In genomic region chrY:2907311-2907870, GRCh38 we compare ENCODE assay signal across 19 cellular contexts. TPM values are rescaled to one million over a fixed set of nuclear protein-coding genes. Genes with fewer than 3 reads are reported as not detected.
A peak's percentile ranks its signal among the peaks of the same experiment; 100 is the strongest.
DNase-seq lines count a peak whose midpoint lies in the region; ATAC-seq and TF ChIP-seq lines count a peak whose summit lies in the region.
"Had no signal": no experiment of that assay in that cellular context is flagged by ENCODE, and none has a peak within 500 bp of the region (broad histone marks: within the 10 kb centered on the region; RNA-seq: fewer than 3 reads in every experiment).

No MANE protein-coding gene starts in this region.

- no peak overlapping the region for H2BK120ac ChIP-seq in mesenchymal stem cell (ENCODE audit: low read depth, low read length)

- H2AK5ac ChIP-seq in mesenchymal stem cell (ENCODE audit: low read length, severe bottlenecking), result no peak overlapping the region

- whole genome bisulfite sequencing in mesenchymal stem cell, result 52% methylated on average over 2 of the region's 3 CpGs

- H3K36me3 Mint-ChIP-seq in CD4-positive, alpha-beta memory T cell, result no peaks in the 10 kb centered on the region
- H3K36me3 Mint-ChIP-seq: CD14-positive monocyte had no signal

- no peaks in the 10 kb centered on the region for H3K79me1 ChIP-seq in mesenchymal stem cell (replicated peaks; ENCODE audit: low read length, poor library complexity, severe bottlenecking)

- ATAC-seq in HG03469 (IDR thresholded peaks at IDR 0.05; ENCODE audit: unreplicated experiment), result no peak
- ATAC-seq: A549, T-helper 17 cell had no signal

- H4K91ac ChIP-seq in mesenchymal stem cell (ENCODE audit: low read length), result no peak overlapping the region

- no peak overlapping the region for H2BK15ac ChIP-seq in mesenchymal stem cell (ENCODE audit: low read depth, poor library complexity, severe bottlenecking)

- no peak overlapping the region for H2BK12ac ChIP-seq in mesenchymal stem cell (ENCODE audit: low read length in 2 of 2)

- no peak overlapping the region for H3K9ac ChIP-seq in mesenchymal stem cell (ENCODE audit: low read length)

- H3K18ac ChIP-seq in mesenchymal stem cell (ENCODE audit: low read depth in 1 of 2, low read length in 2 of 2), result peak overlapping the region in 1 of 2 experiments; percentile 12

- no peak for TF ChIP-seq CTCF in BJ (IDR thresholded peaks at IDR 0.05; ENCODE audit: insufficient read depth, low read depth, low read length)

- CTCF ChIA-PET in BJ (lab: Yijun Ruan, JAX), result no interaction called here
- CTCF ChIA-PET in CD4-positive, alpha-beta memory T cell (lab: Charles Lee; ENCODE audit: partially characterized antibody), result no interaction called here

- H3K4ac ChIP-seq in mesenchymal stem cell (ENCODE audit: low read depth in 1 of 2, low read length in 2 of 2), result no peak overlapping the region

- no peak overlapping the region for H3K14ac ChIP-seq in mesenchymal stem cell (ENCODE audit: low read length in 2 of 2)

- no peak overlapping the region for H3K27ac Mint-ChIP-seq in CD4-positive, alpha-beta memory T cell
- H3K27ac Mint-ChIP-seq: CD14-positive monocyte, T-helper 17 cell had no signal

- H3K4me3 ChIP-seq in BJ (ENCODE audit: low read depth, low read length) (no peak overlapping the region), mesenchymal stem cell (ENCODE audit: insufficient read depth in 1 of 2, low read depth in 1 of 2, low read length in 2 of 2) (no peak overlapping the region)
- H3K4me3 ChIP-seq in CD4-positive, alpha-beta memory T cell (ENCODE audit: low read length in 2 of 2), result no peak overlapping the region
- H3K4me3 ChIP-seq: A549, PC-9 had no signal

- H3K4me3 Mint-ChIP-seq in CD4-positive, alpha-beta memory T cell, result no peak overlapping the region
- H3K4me3 Mint-ChIP-seq: CD14-positive monocyte, T-helper 17 cell had no signal

- no peaks in the 10 kb centered on the region for H3K27me3 ChIP-seq in BJ (ENCODE audit: control insufficient read depth, insufficient read depth, low read length)
- H3K27me3 ChIP-seq in mesenchymal stem cell (ENCODE audit: control insufficient read depth in 1 of 2, insufficient read depth in 1 of 2, low read length in 2 of 2), result no peaks in the 10 kb centered on the region
- no peaks in the 10 kb centered on the region for H3K27me3 ChIP-seq in CD4-positive, alpha-beta memory T cell (ENCODE audit: insufficient read depth, low read length)

- intact Hi-C loops in CD4-positive, alpha-beta memory T cell (cut with micrococcal nuclease), result no loop called here

- no peaks in the 10 kb centered on the region for H3K36me3 ChIP-seq in BJ (ENCODE audit: control insufficient read depth, insufficient read depth, low read length)
- no peaks in the 10 kb centered on the region for H3K36me3 ChIP-seq in mesenchymal stem cell (ENCODE audit: control insufficient read depth in 1 of 2, insufficient read depth in 2 of 2, low read depth in 1 of 2, low read length in 2 of 2)
- H3K36me3 ChIP-seq in CD4-positive, alpha-beta memory T cell (ENCODE audit: insufficient read depth, low read length), result no peaks in the 10 kb centered on the region

- H3K23ac ChIP-seq in mesenchymal stem cell (ENCODE audit: low read length in 2 of 2), result no peak overlapping the region

- no peaks in the 10 kb centered on the region for H3K27me3 Mint-ChIP-seq in CD4-positive, alpha-beta memory T cell
- H3K27me3 Mint-ChIP-seq: T-helper 17 cell had no signal

- no peak overlapping the region for H4K8ac ChIP-seq in mesenchymal stem cell (ENCODE audit: low read length)

- POLR2A ChIA-PET in BJ (lab: Charles Lee), result no interaction called here
- POLR2A ChIA-PET in CD4-positive, alpha-beta memory T cell (lab: Charles Lee; ENCODE audit: partially characterized antibody), result no interaction called here

- H3K27ac ChIP-seq in mesenchymal stem cell (ENCODE audit: low read length, poor library complexity, severe bottlenecking), result no peak overlapping the region
- no peak overlapping the region for H3K27ac ChIP-seq in CD4-positive, alpha-beta memory T cell (ENCODE audit: low read depth, low read length)
- H3K27ac ChIP-seq: A549, HL-60, PC-9, RWPE1 had no signal

- H3K4me1 ChIP-seq in mesenchymal stem cell (ENCODE audit: control insufficient read depth, insufficient read depth, low read depth, low read length), result no peaks in the 10 kb centered on the region
- H3K4me1 ChIP-seq in CD4-positive, alpha-beta memory T cell (ENCODE audit: insufficient read depth, low read length), result no peaks in the 10 kb centered on the region
- H3K4me1 ChIP-seq: A549 had no signal

- peak; percentile 67 for DNase-seq in BJ (ENCODE audit: low read depth)
- peak; percentile 45 for DNase-seq in HS-27A (ENCODE audit: low read depth)
- DNase-seq in amniotic epithelial cell (ENCODE audit: low read depth), result peak; percentile 78
- no peak for DNase-seq in mesenchymal stem cell
- no peak for DNase-seq in CD4-positive, alpha-beta memory T cell
- no peak for DNase-seq in occipital lobe (lab: John Stamatoyannopoulos, UW)
- DNase-seq: AML-193, COR-L47, NCI-H1694 treated with DMSO at 0.1 percent for 48 hours, NCI-H2107, NCI-H2227 treated with DMSO at 0.1 percent for 48 hours, NCI-H524 treated with DMSO at 0.1 percent for 48 hours, PC-9, T-helper 17 cell had no signal

- H3K9me3 Mint-ChIP-seq in CD4-positive, alpha-beta memory T cell, result no peaks in the 10 kb centered on the region

- H3K4me2 ChIP-seq in mesenchymal stem cell (ENCODE audit: low read length, poor library complexity, severe bottlenecking), result no peak overlapping the region
- H3K4me2 ChIP-seq: A549, PC-9 had no signal

- H3K4me1 Mint-ChIP-seq in CD4-positive, alpha-beta memory T cell, result no peaks in the 10 kb centered on the region
- H3K4me1 Mint-ChIP-seq: CD14-positive monocyte, T-helper 17 cell had no signal

- no peaks in the 10 kb centered on the region for H3K9me3 ChIP-seq in mesenchymal stem cell (ENCODE audit: control insufficient read depth, low read length)
- H3K9me3 ChIP-seq in CD4-positive, alpha-beta memory T cell (ENCODE audit: control insufficient read depth in 1 of 2, low read length in 2 of 2), result no peaks in the 10 kb centered on the region
- H3K9me3 ChIP-seq: A549 had no signal

- no peak overlapping the region for H2BK5ac ChIP-seq in mesenchymal stem cell (ENCODE audit: low read depth, low read length, poor library complexity, severe bottlenecking)

- H2AFZ ChIP-seq in mesenchymal stem cell (ENCODE audit: low read depth, low read length), result peak overlapping the region; percentile 14
- H2AFZ ChIP-seq: PC-9 had no signal

RNA-seq across cellular contexts. Expression of gene ZFY, which starts 27.8 kb away (rescaled TPM):
- polyA plus RNA-seq in BJ (2011; rRNA removed), result 5.2 and 10.7 TPM in 2 replicates
- polyA minus RNA-seq in BJ (2011; rRNA and poly(A)+ RNA removed), result 13.2 and 13.9 TPM in 2 replicates
- 7.8 TPM for polyA plus RNA-seq in mesenchymal stem cell (2013, experiment 1 of 2)
- 8.1 TPM for polyA plus RNA-seq in mesenchymal stem cell (2013, experiment 2 of 2)
- 10 to 100 TPM; 33.6 to 36.0 TPM for total RNA-seq in CD4-positive, alpha-beta memory T cell
- polyA plus RNA-seq in CD4-positive, alpha-beta memory T cell, result not detected
- not detected for total RNA-seq in occipital lobe
- total RNA-seq: PC-9 had no signal
- polyA plus RNA-seq: CD14-positive monocyte had no signal

Comparison
In these comparisons a context has a peak if more than half of its experiments do, and no peak if none do; other contexts are left out.
1. DNase-seq: peak in BJ (single experiment), HS-27A (single experiment) and amniotic epithelial cell (single experiment); none in mesenchymal stem cell (single experiment), CD4-positive, alpha-beta memory T cell (0 of 5) and occipital lobe (single experiment).